22 cellular contexts compared by ENCODE assay signal in the genomic region with DNA sequence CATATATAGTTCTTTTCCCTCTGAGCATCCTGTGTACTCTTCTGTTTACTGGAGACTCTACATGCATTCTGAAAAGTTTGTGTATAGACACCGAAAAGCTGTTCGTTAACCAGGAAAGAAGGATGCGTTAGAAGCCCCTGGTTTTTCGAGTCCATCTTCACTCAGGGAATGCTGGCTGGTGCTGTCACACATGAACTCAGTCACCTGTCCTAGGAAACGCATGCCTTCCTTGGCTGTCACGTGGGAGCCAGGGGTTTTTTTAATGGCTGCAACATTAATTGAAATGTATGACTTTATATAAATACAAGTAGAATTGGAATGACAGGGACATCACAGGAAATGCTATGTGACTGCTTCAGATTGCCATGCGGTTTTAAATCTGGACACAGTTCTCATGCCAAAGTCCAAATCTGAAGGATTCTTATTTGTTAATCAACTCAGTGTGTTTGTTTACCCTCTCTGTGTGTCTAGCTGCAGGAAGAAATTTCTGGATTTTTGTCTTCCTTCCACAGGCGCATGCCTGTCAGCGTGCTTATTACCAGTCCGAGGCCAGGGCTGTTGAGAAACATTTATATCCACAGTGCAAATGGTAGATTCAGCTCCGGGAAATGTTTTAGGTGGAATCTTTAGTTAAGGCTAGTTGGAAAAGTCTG. TPM values are rescaled to one million over a fixed set of nuclear protein-coding genes. Genes with fewer than 3 reads are reported as not detected.
DNase-seq lines count a peak whose midpoint lies in the region; ATAC-seq and TF ChIP-seq lines count a peak whose summit lies in the region.
"Had no signal": no experiment of that assay in that cellular context is flagged by ENCODE, and none has a peak within 500 bp of the region (broad histone marks: within the 10 kb centered on the region; RNA-seq: fewer than 3 reads in every experiment).

No MANE protein-coding gene starts in this region.

- H3K27me3 ChIP-seq in MG63 (no peaks in the 10 kb centered on the region), duodenal mucosa (ENCODE audit: control insufficient read depth in 1 of 2, insufficient read depth in 2 of 2, low read length in 2 of 2) (peaks cover 5 to 6% of the 10 kb centered on the region in 2 donors), psoas muscle (ENCODE audit: insufficient read depth in 3 of 3, low read length in 2 of 3) (peaks cover 0 to 2% (median 0%) of the 10 kb centered on the region in 3 donors)
- H3K27me3 ChIP-seq: thyroid gland had no signal

- H3K9ac ChIP-seq in duodenal mucosa (ENCODE audit: low read depth in 1 of 2, low read length in 2 of 2) = peak overlapping the region in 1 of 2 donors; percentile 9

- H3K27ac ChIP-seq in duodenal mucosa (ENCODE audit: low read depth, low read length) (no peak overlapping the region), psoas muscle (peak overlapping the region; percentile 93)
- H3K27ac ChIP-seq: lower lobe of right lung, thyroid gland had no signal

- DNase-seq in AG10803 (ENCODE audit: low read depth) (peak; percentile 44), MG63 (no peak), psoas muscle (no peak), AG08396 (ENCODE audit: low spot score) (no peak), SKM-1 treated with dmso at 0.1 percent for 144 hours (lab: John Stamatoyannopoulos, UW; ENCODE audit: unreplicated experiment) (no peak)
- DNase-seq: activated T-cell treated with anti-CD3 and anti-CD28 coated beads, Interleukin-2, amount 50 U/mL, for 4 hours; adrenal gland; AML-193; dermis blood vessel endothelial cell; DMS153; HCEC 1CT; lower lobe of right lung; natural killer cell; NCI-H1105 treated with DMSO at 0.1 percent for 48 hours; retina; SIG-M5; stimulated activated CD8-positive, alpha-beta memory T cell treated with anti-CD3 and anti-CD28 coated beads, Interleukin-4, amount 100 ng/mL, for 48 hours; thyroid gland had no signal

- intact Hi-C loops in psoas muscle (cut with DNase I) = loop anchor here (5.0 to 10.0 kb wide), 2 partner anchors 35 to 273 kb away; partner anchors contain the start of gene KLHL30 (in 1 of the 2)

- no peaks in the 10 kb centered on the region for H3K9me3 ChIP-seq in MG63
- no peaks in the 10 kb centered on the region for H3K9me3 ChIP-seq in duodenal mucosa (ENCODE audit: control insufficient read depth in 1 of 2, low read length in 2 of 2)
- no peaks in the 10 kb centered on the region for H3K9me3 ChIP-seq in psoas muscle
- H3K9me3 ChIP-seq: adrenal gland, lower lobe of right lung, thyroid gland had no signal

- TF ChIP-seq CTCF in AG10803 (conservative IDR thresholded peaks at IDR 0.05; ENCODE audit: low read length) (no peak), psoas muscle (IDR thresholded peaks at IDR 0.05) (no peak)

- H3K4me1 ChIP-seq in duodenal mucosa (ENCODE audit: control insufficient read depth in 1 of 2, insufficient read depth in 2 of 2, low read length in 2 of 2) (peaks cover 62 to 64% of the 10 kb centered on the region in 2 donors), psoas muscle (peaks cover 48% of the 10 kb centered on the region)

- H3K36me3 ChIP-seq in MG63 = peaks cover 38% of the 10 kb centered on the region
- H3K36me3 ChIP-seq in duodenal mucosa (ENCODE audit: control insufficient read depth in 1 of 2, insufficient read depth in 2 of 2, low read length in 2 of 2) = no peaks in the 10 kb centered on the region
- no peaks in the 10 kb centered on the region for H3K36me3 ChIP-seq in psoas muscle (ENCODE audit: insufficient read depth in 1 of 2, low read depth in 1 of 2)
- H3K36me3 ChIP-seq: adrenal gland, lower lobe of right lung, thyroid gland had no signal

- ATAC-seq in psoas muscle (no peak), GM18519 (IDR thresholded peaks at IDR 0.05; ENCODE audit: low FRiP score, unreplicated experiment) (no peak), GM19397 (IDR thresholded peaks at IDR 0.05; ENCODE audit: unreplicated experiment) (no peak)
- ATAC-seq: activated T-cell treated with anti-CD3 and anti-CD28 coated beads, Interleukin-2, amount 50 U/mL, for 4 hours; K562; lower lobe of right lung; natural killer cell had no signal

- WGBS in psoas muscle, 3 donors = 69 to 76% (median 70%) methylated on average over 11 of the region's 11 CpGs

- H3K4me3 ChIP-seq in AG10803 (ENCODE audit: low read length) = no peak overlapping the region
- peak overlapping the region; percentile 72; the same call in 1 of the 2 replicates for H3K4me3 ChIP-seq in MG63
- peak overlapping the region; percentile 34 to 57 for H3K4me3 ChIP-seq in duodenal mucosa (ENCODE audit: low read depth in 1 of 2, low read length in 2 of 2)
- peak overlapping the region; percentile 83 for H3K4me3 ChIP-seq in psoas muscle
- H3K4me3 ChIP-seq: adrenal gland, K562, lower lobe of right lung, thyroid gland had no signal

RNA-seq across cellular contexts. Expression of gene RAMP1, which starts 2.6 kb away (rescaled TPM):
- 125 and 192 TPM in 2 replicates for total RNA-seq in MG63 (2014; rRNA removed; shearing (Covaris generic); ENCODE audit: low replicate concordance)
- 100 to 1,000 TPM in 1 of 4 donors, 10 to 100 TPM in 3; 32.8 to 105 (median 91.2) TPM for total RNA-seq in psoas muscle
- polyA plus RNA-seq in psoas muscle = 100 to 1,000 TPM in 2 of 3 donors, 10 to 100 TPM in 1; 86.5 to 367 (median 303) TPM
